Comparison of ENCODE assay signal across 8 cellular contexts in the genomic region with DNA sequence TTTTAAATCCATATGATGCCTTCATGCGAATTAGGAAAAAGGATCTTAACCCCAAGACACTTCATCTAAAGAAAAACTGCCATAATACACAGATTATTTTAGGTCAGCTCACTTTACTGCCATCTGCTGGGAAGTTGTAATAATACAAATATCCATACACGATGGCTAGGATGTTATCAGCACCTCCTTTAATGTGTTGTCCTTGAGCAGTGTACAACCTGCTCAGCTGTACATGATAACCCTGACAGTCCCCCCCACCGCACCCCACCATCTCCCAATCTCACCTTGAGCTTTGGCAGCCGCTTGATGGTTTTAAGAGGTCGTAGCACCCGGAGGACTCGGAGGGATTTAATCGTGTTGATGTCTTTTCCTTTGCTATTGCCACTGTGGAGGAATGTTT.
DNase-seq lines count a peak whose midpoint lies in the region; ATAC-seq, FAIRE-seq and TF ChIP-seq lines count a peak whose summit lies in the region.

No MANE protein-coding gene starts in this region.

- peak; percentile 54 to 67 for DNase-seq in AML-193 (lab: John Stamatoyannopoulos, UW)
- DNase-seq in GM12892 (ENCODE audit: insufficient read length): no peak
- DNase-seq in NOMO-1 (lab: John Stamatoyannopoulos, UW; ENCODE audit: unreplicated experiment in 2 of 2): peak; percentile 47 to 74
- no peak for DNase-seq in chondrocyte (ENCODE audit: low spot score)
- peak; percentile 63 to 65 for DNase-seq in lung microvascular endothelial cell (ENCODE audit: low read depth in 2 of 2)
- DNase-seq in NCI-H1092 (lab: John Stamatoyannopoulos, UW): no peak

- H3K9me3 Mint-ChIP-seq in chondrocyte (ENCODE audit: low read depth): no peaks in the 10 kb centered on the region

- H3K4me1 Mint-ChIP-seq in chondrocyte (ENCODE audit: low read depth): peaks cover 12% of the 10 kb centered on the region

- ATAC-seq in HG03045 (IDR thresholded peaks at IDR 0.05; ENCODE audit: unreplicated experiment) (no peak), HG03571 (IDR thresholded peaks at IDR 0.05; ENCODE audit: unreplicated experiment) (no peak)

- TF ChIP-seq CTCF in chondrocyte (IDR thresholded peaks at IDR 0.05): peak; percentile 84

- TF ChIP-seq POLR2A in GM12892 (IDR thresholded peaks at IDR 0.05; ENCODE audit: low read depth, low read length): no peak

- H3K27ac Mint-ChIP-seq in chondrocyte (ENCODE audit: unreplicated experiment): no peak overlapping the region

- peaks cover 18% of the 10 kb centered on the region for H3K27me3 Mint-ChIP-seq in chondrocyte (ENCODE audit: low read depth)

- H3K36me3 Mint-ChIP-seq in chondrocyte (ENCODE audit: low read depth): no peaks in the 10 kb centered on the region

- peak; percentile 82 for FAIRE-seq in GM12892 (lab: Jason Lieb, UNC)

- no peak overlapping the region for H3K4me3 Mint-ChIP-seq in chondrocyte (ENCODE audit: unreplicated experiment)

Comparison
In these comparisons a context has a peak if more than half of its experiments do, and no peak if none do; other contexts are left out.
1. DNase-seq: peak in AML-193 (2 of 2), NOMO-1 (2 of 2) and lung microvascular endothelial cell (2 of 2); none in GM12892 (single experiment), chondrocyte (single experiment) and NCI-H1092 (single experiment).